9 cellular contexts compared by ENCODE assay signal in genomic region chr6:134636221-134636830, GRCh38.
DNase-seq lines count a peak whose midpoint lies in the region; ATAC-seq lines count a peak whose summit lies in the region.
"Had no signal": no experiment of that assay in that cellular context is flagged by ENCODE, and none has a peak within 500 bp of the region (broad histone marks: within the 10 kb centered on the region; RNA-seq: fewer than 3 reads in every experiment).

No MANE protein-coding gene starts in this region.

- ATAC-seq in HG02884 (IDR thresholded peaks at IDR 0.05; ENCODE audit: unreplicated experiment) (peak; percentile 73), HG03135 (IDR thresholded peaks at IDR 0.05; ENCODE audit: unreplicated experiment) (no peak), GM21528 (IDR thresholded peaks at IDR 0.05; ENCODE audit: low FRiP score, unreplicated experiment) (no peak)
- ATAC-seq: body of pancreas had no signal

- DNase-seq in NCI-H1417 (lab: John Stamatoyannopoulos, UW) (peak in 2 of 3 experiments; percentile 40 to 72), NCI-H1417 treated with DMSO at 0.1 percent for 48 hours (lab: John Stamatoyannopoulos, UW) (no peak), T-helper 9 cell (peak; percentile 18), NCI-H2029 treated with DMSO at 0.1 percent for 48 hours (lab: John Stamatoyannopoulos, UW) (no peak)
- peak; percentile 32 for DNase-seq in stimulated activated CD4-positive, alpha-beta T cell treated with anti-CD3 and anti-CD28 coated beads, Interleukin-1b, Interleukin-23, amount 100 ng/mL, for 48 hours

Comparison
In these comparisons a context has a peak if more than half of its experiments do, and no peak if none do; other contexts are left out.
1. DNase-seq: peak in NCI-H1417 (2 of 3), T-helper 9 cell (single experiment) and stimulated activated CD4-positive, alpha-beta T cell treated with anti-CD3 and anti-CD28 coated beads, Interleukin-1b, Interleukin-23, amount 100 ng/mL, for 48 hours (single experiment); none in NCI-H1417 treated with DMSO at 0.1 percent for 48 hours (single experiment) and NCI-H2029 treated with DMSO at 0.1 percent for 48 hours (single experiment).